In the genomic region with DNA sequence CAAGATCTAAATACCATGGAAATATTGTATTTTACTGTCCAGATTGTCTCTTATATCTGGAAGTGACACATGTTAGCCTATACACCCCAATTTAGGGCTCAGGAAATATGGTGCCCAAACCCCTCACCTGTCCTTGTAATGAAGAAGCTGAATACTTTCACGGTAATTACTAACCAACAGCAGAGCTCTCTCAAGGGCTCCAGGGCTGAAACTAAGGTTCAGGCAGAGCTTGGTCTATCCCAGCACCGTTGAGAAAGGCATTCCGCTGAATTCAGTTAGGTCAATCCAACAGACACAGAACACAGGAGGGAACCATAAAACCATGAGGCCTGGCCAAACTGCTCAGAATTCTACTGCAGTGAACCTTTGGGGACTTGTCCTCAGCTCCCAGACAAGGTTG, we compare ENCODE assay signal across 23 cellular contexts. TPM values are rescaled to one million over a fixed set of nuclear protein-coding genes. Genes with fewer than 3 reads are reported as not detected.
DNase-seq lines count a peak whose midpoint lies in the region; ATAC-seq and TF ChIP-seq lines count a peak whose summit lies in the region.
"Had no signal": no experiment of that assay in that cellular context is flagged by ENCODE, and none has a peak within 500 bp of the region (broad histone marks: within the 10 kb centered on the region; RNA-seq: fewer than 3 reads in every experiment).

No MANE protein-coding gene starts in this region.

- peak overlapping the region; percentile 6 for H3K4me3 Mint-ChIP-seq in endothelial cell (ENCODE audit: unreplicated experiment)
- H3K4me3 Mint-ChIP-seq in nephron progenitor cell, result no peak overlapping the region
- H3K4me3 Mint-ChIP-seq: CD4-positive, alpha-beta T cell; CD8-positive, alpha-beta memory T cell; HFFc6 had no signal

- H3K27ac Mint-ChIP-seq in endothelial cell (ENCODE audit: unreplicated experiment) (no peak overlapping the region), nephron progenitor cell (peak overlapping the region; percentile 41)
- H3K27ac Mint-ChIP-seq: CD14-positive monocyte; CD4-positive, alpha-beta T cell; CD8-positive, alpha-beta memory T cell; HFFc6 had no signal

- no TSS peak for BruUV-seq in Panc1 (replicated peaks; lab: Mats Ljungman, UMichigan)

- no peak overlapping the region for H2BK5ac ChIP-seq in mesendoderm (ENCODE audit: low read length)

- peaks cover 50% of the 10 kb centered on the region for H3K4me1 Mint-ChIP-seq in endothelial cell (ENCODE audit: unreplicated experiment)
- peaks cover 64% of the 10 kb centered on the region for H3K4me1 Mint-ChIP-seq in nephron progenitor cell

- H3K4me3 ChIP-seq in Panc1 (ENCODE audit: low read depth in 2 of 2, low read length in 2 of 2), result no peak overlapping the region
- H3K4me3 ChIP-seq in mesendoderm (ENCODE audit: low read length), result no peak overlapping the region
- H3K4me3 ChIP-seq: A549; BLaER1 treated with 17β-estradiol and CSF1 and Interleukin-3, amounts not matched to agents 10 nM and 100 nM; HAP-1 had no signal

- H3K9me3 Mint-ChIP-seq in endothelial cell (ENCODE audit: unreplicated experiment) (no peaks in the 10 kb centered on the region), nephron progenitor cell (no peaks in the 10 kb centered on the region)
- H3K9me3 Mint-ChIP-seq: CD4-positive, alpha-beta T cell; CD8-positive, alpha-beta memory T cell; HFFc6 had no signal

- H3K56ac ChIP-seq in mesendoderm (ENCODE audit: low read length), result no peak overlapping the region

- H3K9ac ChIP-seq in mesendoderm (ENCODE audit: low read length), result no peak overlapping the region
- H3K9ac ChIP-seq: BLaER1 treated with 17β-estradiol and CSF1 and Interleukin-3, amounts not matched to agents 10 nM and 100 nM had no signal

- H3K4me1 ChIP-seq in Panc1 (ENCODE audit: control insufficient read depth, insufficient read depth, low read length) (peaks cover 20% of the 10 kb centered on the region), mesendoderm (ENCODE audit: control insufficient read depth, low read depth, low read length) (no peaks in the 10 kb centered on the region)
- H3K4me1 ChIP-seq: HAP-1 had no signal

- no peak overlapping the region for H4K8ac ChIP-seq in mesendoderm (ENCODE audit: low read depth, low read length)

- H3K18ac ChIP-seq in mesendoderm (ENCODE audit: low read length), result no peak overlapping the region

- POLR2A ChIA-PET in Panc1 (lab: Charles Lee), result no interaction called here

- H3K27ac ChIP-seq in Panc1 (ENCODE audit: low read length), result peak overlapping the region; percentile 14
- H3K27ac ChIP-seq in mesendoderm (ENCODE audit: low read depth, low read length), result no peak overlapping the region
- H3K27ac ChIP-seq: A549; BLaER1 treated with 17β-estradiol and CSF1 and Interleukin-3, amounts not matched to agents 10 nM and 100 nM had no signal

- H3K36me3 ChIP-seq in Panc1 (ENCODE audit: control insufficient read depth, insufficient read depth, low read length) (no peaks in the 10 kb centered on the region), mesendoderm (ENCODE audit: control insufficient read depth, insufficient read depth, low read length) (no peaks in the 10 kb centered on the region)
- H3K36me3 ChIP-seq: BE2C, HAP-1 had no signal

- H3K79me1 ChIP-seq in mesendoderm (ENCODE audit: low read length), result peaks cover 2% of the 10 kb centered on the region

- in situ Hi-C loops in Panc1 (cut with HindIII; ENCODE audit: low pct_unique_long_range_greater_than_20kb, low sequenced_read_pairs), result no loop called here

- H3K9me3 ChIP-seq in Panc1 (ENCODE audit: control insufficient read depth, insufficient read depth, low read depth, low read length), result no peaks in the 10 kb centered on the region
- H3K9me3 ChIP-seq: A549, BE2C, HAP-1 had no signal

- no peak overlapping the region for H2BK120ac ChIP-seq in mesendoderm (ENCODE audit: low read depth, low read length)

- H3K23ac ChIP-seq in mesendoderm (ENCODE audit: low read length), result no peak overlapping the region

- no peaks in the 10 kb centered on the region for H3K79me2 ChIP-seq in mesendoderm (ENCODE audit: control insufficient read depth, insufficient read depth, low read length)

- H3K4ac ChIP-seq in mesendoderm (ENCODE audit: low read depth, low read length), result no peak overlapping the region

- no CpG with 5 or more reads among the region's 3 CpGs for WGBS in mesendoderm (ENCODE audit: extremely low coverage, insufficient coverage, low lambda C conversion rate)

- no peak overlapping the region for H2AK5ac ChIP-seq in mesendoderm (ENCODE audit: low read length)

- intact Hi-C loops in Panc1 (cut with micrococcal nuclease; ENCODE audit: unreplicated experiment), result no loop called here

- H3K27me3 ChIP-seq in Panc1 (ENCODE audit: control insufficient read depth, insufficient read depth, low read length) (no peaks in the 10 kb centered on the region), mesendoderm (ENCODE audit: insufficient read depth, low read length, poor library complexity) (no peaks in the 10 kb centered on the region)
- H3K27me3 ChIP-seq: BE2C; BLaER1 treated with 17β-estradiol and CSF1 and Interleukin-3, amounts not matched to agents 10 nM and 100 nM had no signal

- H3K27me3 Mint-ChIP-seq in endothelial cell (ENCODE audit: unreplicated experiment) (peaks cover 12% of the 10 kb centered on the region), nephron progenitor cell (ENCODE audit: low read depth, poor library complexity) (peaks cover 4% of the 10 kb centered on the region)
- H3K27me3 Mint-ChIP-seq: CD4-positive, alpha-beta T cell; CD8-positive, alpha-beta memory T cell had no signal

- H3K36me3 Mint-ChIP-seq in endothelial cell (ENCODE audit: low read depth, unreplicated experiment) (peaks cover 32% of the 10 kb centered on the region), nephron progenitor cell (ENCODE audit: low read depth) (peaks cover 32% of the 10 kb centered on the region)

- CTCF ChIA-PET in Panc1 (lab: Charles Lee), result interaction anchor here (0.5 to 0.6 kb wide), 2 partner anchors 14 to 15 kb away, joined by 3 to 6 read pairs; partner anchors contain the start of gene MYO18A

- H3K4me2 ChIP-seq in mesendoderm (ENCODE audit: low read length), result no peak overlapping the region
- H3K4me2 ChIP-seq: A549 had no signal

- DNase-seq in D341Med (ENCODE audit: low spot score), result peak; percentile 9
- no peak for DNase-seq in Panc1 (ENCODE audit: low read depth, low spot score)
- no peak for DNase-seq in endothelial cell (ENCODE audit: low spot score)
- DNase-seq in nephron progenitor cell, result no peak
- no peak for DNase-seq in NCI-H146 treated with DMSO at 0.1 percent for 48 hours (lab: John Stamatoyannopoulos, UW; ENCODE audit: unreplicated experiment)
- DNase-seq in activated effector memory CD4-positive, alpha-beta T cell treated with Interleukin-2 at 50 U/mL for 16 hours, result no peak
- DNase-seq in iPS-NIHi7 (ENCODE audit: extremely low spot score), result no peak
- no peak for DNase-seq in mesendoderm
- DNase-seq: 8988T; ACHN; AML-193; BE2C; CD4-positive, alpha-beta T cell; CD8-positive, alpha-beta memory T cell; DMS53; DMS79 treated with DMSO at 0.1 percent for 48 hours; GF-D8; GOT3; HFFc6 had no signal

- no peak for ATAC-seq in Panc1
- ATAC-seq: A549 had no signal

- no peak overlapping the region for H2BK15ac ChIP-seq in mesendoderm (replicated peaks; ENCODE audit: low read depth)

- TF ChIP-seq CTCF in Panc1 (IDR thresholded peaks at IDR 0.05) (no peak), endothelial cell (IDR thresholded peaks at IDR 0.05; ENCODE audit: unreplicated experiment) (no peak), nephron progenitor cell (IDR thresholded peaks at IDR 0.05) (no peak)

- no peak overlapping the region for H4K5ac ChIP-seq in mesendoderm (ENCODE audit: low read length)

RNA-seq across cellular contexts. Expression of gene MYO18A, which starts 14.9 kb away (rescaled TPM):
- 108 TPM for total RNA-seq in Panc1 (2021; ENCODE audit: unreplicated experiment)
- polyA plus RNA-seq in Panc1 (2012; ENCODE audit: insufficient read length), result 94.4 TPM
- 79.9 TPM for total RNA-seq in endothelial cell (ENCODE audit: unreplicated experiment)
- 12.7 TPM for polyA plus RNA-seq in mesendoderm (2013, experiment 1 of 2)
- polyA plus RNA-seq in mesendoderm (2013, experiment 2 of 2), result 11.4 TPM
